Comparison of ENCODE assay signal across 11 cellular contexts in the genomic region with DNA sequence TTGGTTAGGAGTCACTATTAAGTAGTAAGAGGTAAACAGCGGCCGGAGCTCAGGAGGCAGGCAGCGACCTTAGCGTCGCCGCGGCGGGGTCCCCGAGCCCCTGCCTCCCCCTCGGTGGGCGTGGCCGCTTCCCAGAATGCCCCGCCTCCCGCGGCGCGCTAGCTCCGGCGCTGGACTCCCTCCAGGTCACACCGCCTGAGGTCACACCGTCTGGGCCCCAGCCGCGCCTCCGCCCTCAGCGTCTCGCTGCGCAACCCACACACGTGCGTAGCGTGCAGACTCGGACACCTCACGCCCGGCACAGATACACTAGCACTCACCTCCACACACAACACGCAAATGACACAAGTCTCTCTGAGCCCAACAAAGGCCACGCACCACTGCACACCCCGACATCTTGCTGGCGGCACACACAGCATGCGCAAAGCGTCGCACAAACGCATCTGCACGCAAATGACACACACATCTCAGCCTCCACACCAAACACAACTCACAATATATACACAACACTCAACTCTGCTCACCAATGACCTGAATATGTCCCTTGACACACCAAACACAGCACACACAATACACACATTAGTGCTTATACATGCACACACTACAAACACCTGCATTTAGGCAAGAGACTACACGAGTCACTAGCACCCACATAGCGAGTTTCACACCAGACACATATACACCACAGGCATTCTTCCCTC. TPM values are rescaled to one million over a fixed set of nuclear protein-coding genes. Genes with fewer than 3 reads are reported as not detected.
A peak's percentile ranks its signal among the peaks of the same experiment; 100 is the strongest.
DNase-seq lines count a peak whose midpoint lies in the region; ATAC-seq lines count a peak whose summit lies in the region.
"Had no signal": no experiment of that assay in that cellular context is flagged by ENCODE, and none has a peak within 500 bp of the region (broad histone marks: within the 10 kb centered on the region; RNA-seq: fewer than 3 reads in every experiment).

No MANE protein-coding gene starts in this region.

- H3K27ac ChIP-seq in muscle layer of colon (ENCODE audit: low read depth, low read length): peak overlapping the region; percentile 1

- peaks cover 16% of the 10 kb centered on the region for H3K4me1 Mint-ChIP-seq in activated CD4-positive, alpha-beta T cell treated with anti-CD3 and anti-CD28 coated beads, Interleukin-2, amount 10 ng/mL, durations not matched to agents 24 days and 14 days
- peaks cover 21% of the 10 kb centered on the region for H3K4me1 Mint-ChIP-seq in activated CD4-positive, alpha-beta T cell treated with anti-CD3 and anti-CD28 coated beads for 36 hours

- no peak overlapping the region for H3K9ac ChIP-seq in muscle layer of colon (ENCODE audit: low read length)

- H3K36me3 Mint-ChIP-seq in activated CD4-positive, alpha-beta T cell treated with anti-CD3 and anti-CD28 coated beads, Interleukin-2, amount 10 ng/mL, durations not matched to agents 24 days and 14 days (ENCODE audit: low read depth): no peaks in the 10 kb centered on the region
- no peaks in the 10 kb centered on the region for H3K36me3 Mint-ChIP-seq in activated CD4-positive, alpha-beta T cell treated with anti-CD3 and anti-CD28 coated beads for 36 hours (ENCODE audit: low read depth)
- H3K36me3 Mint-ChIP-seq: brain had no signal

- no peaks in the 10 kb centered on the region for H3K9me3 Mint-ChIP-seq in activated CD4-positive, alpha-beta T cell treated with anti-CD3 and anti-CD28 coated beads, Interleukin-2, amount 10 ng/mL, durations not matched to agents 24 days and 14 days
- no peaks in the 10 kb centered on the region for H3K9me3 Mint-ChIP-seq in activated CD4-positive, alpha-beta T cell treated with anti-CD3 and anti-CD28 coated beads for 36 hours (ENCODE audit: low read depth)

- ATAC-seq in activated CD4-positive, alpha-beta T cell treated with anti-CD3 and anti-CD28 coated beads for 36 hours: no peak
- ATAC-seq in Right ventricle myocardium superior (ENCODE audit: poor library complexity): peak; percentile 89
- ATAC-seq: SK-N-SH treated with all-trans-retinoic acid at 6 μM for 48 hours had no signal

- intact Hi-C loops in activated CD4-positive, alpha-beta T cell treated with anti-CD3 and anti-CD28 coated beads, Interleukin-2, amount 10 ng/mL, durations not matched to agents 24 days and 14 days (cut with micrococcal nuclease): no loop called here
- intact Hi-C loops in activated CD4-positive, alpha-beta T cell treated with anti-CD3 and anti-CD28 coated beads for 36 hours (cut with DNase I, micrococcal nuclease): no loop called here
- intact Hi-C loops in Right ventricle myocardium superior (cut with DNase I): no loop called here

- H3K27ac Mint-ChIP-seq in activated CD4-positive, alpha-beta T cell treated with anti-CD3 and anti-CD28 coated beads, Interleukin-2, amount 10 ng/mL, durations not matched to agents 24 days and 14 days: no peak overlapping the region
- no peak overlapping the region for H3K27ac Mint-ChIP-seq in activated CD4-positive, alpha-beta T cell treated with anti-CD3 and anti-CD28 coated beads for 36 hours
- H3K27ac Mint-ChIP-seq: brain had no signal

- H3K9me3 ChIP-seq in muscle layer of colon (ENCODE audit: low read length) (no peaks in the 10 kb centered on the region), HAP-1 (no peaks in the 10 kb centered on the region)

- H3K27me3 ChIP-seq in muscle layer of colon (ENCODE audit: control insufficient read depth in 1 of 2, insufficient read depth in 2 of 2, low read length in 2 of 2): no peaks in the 10 kb centered on the region
- no peaks in the 10 kb centered on the region for H3K27me3 ChIP-seq in HAP-1 (ENCODE audit: low read depth)

- H3K4me3 ChIP-seq in muscle layer of colon (ENCODE audit: low read depth in 1 of 2, low read length in 2 of 2) (no peak overlapping the region), HAP-1 (no peak overlapping the region)

- in situ Hi-C loops in HAP-1 (cut with MboI; ENCODE audit: low sequenced_read_pairs): no loop called here

- peak; percentile 64 for DNase-seq in activated CD4-positive, alpha-beta T cell treated with anti-CD3 and anti-CD28 coated beads, Interleukin-2, amount 10 ng/mL, durations not matched to agents 24 days and 14 days
- no peak for DNase-seq in activated CD4-positive, alpha-beta T cell treated with anti-CD3 and anti-CD28 coated beads for 36 hours
- DNase-seq in Right ventricle myocardium superior (peak; percentile 78), ureter (ENCODE audit: low spot score) (peak; percentile 59), NCI-H2081 treated with DMSO at 0.1 percent for 48 hours (lab: John Stamatoyannopoulos, UW) (no peak), HAP-1 (ENCODE audit: low spot score in 2 of 2) (no peak), globus pallidus (ENCODE audit: low spot score) (no peak)
- DNase-seq: NCI-H2081 had no signal

- no peaks in the 10 kb centered on the region for H3K36me3 ChIP-seq in muscle layer of colon (ENCODE audit: insufficient read depth, low read length)
- H3K36me3 ChIP-seq in HAP-1 (replicated peaks): no peaks in the 10 kb centered on the region

- CTCF ChIA-PET in activated CD4-positive, alpha-beta T cell treated with anti-CD3 and anti-CD28 coated beads for 36 hours (lab: Charles Lee): no interaction called here

- peaks cover 35% of the 10 kb centered on the region for H3K4me1 ChIP-seq in muscle layer of colon (ENCODE audit: insufficient read depth, low read length)
- H3K4me1 ChIP-seq in HAP-1: no peaks in the 10 kb centered on the region

- POLR2A ChIA-PET in activated CD4-positive, alpha-beta T cell treated with anti-CD3 and anti-CD28 coated beads for 36 hours (lab: Charles Lee): interaction anchor here (0.6 kb wide), 1 partner anchor 23 kb away, joined by 4 read pairs; no protein-coding TSS in a partner anchor

- no peak overlapping the region for H3K4me3 Mint-ChIP-seq in activated CD4-positive, alpha-beta T cell treated with anti-CD3 and anti-CD28 coated beads, Interleukin-2, amount 10 ng/mL, durations not matched to agents 24 days and 14 days
- H3K4me3 Mint-ChIP-seq in activated CD4-positive, alpha-beta T cell treated with anti-CD3 and anti-CD28 coated beads for 36 hours: no peak overlapping the region
- H3K4me3 Mint-ChIP-seq: brain had no signal

- H3K27me3 Mint-ChIP-seq in activated CD4-positive, alpha-beta T cell treated with anti-CD3 and anti-CD28 coated beads, Interleukin-2, amount 10 ng/mL, durations not matched to agents 24 days and 14 days: peaks cover 35% of the 10 kb centered on the region
- peaks cover 13% of the 10 kb centered on the region for H3K27me3 Mint-ChIP-seq in activated CD4-positive, alpha-beta T cell treated with anti-CD3 and anti-CD28 coated beads for 36 hours

RNA-seq across cellular contexts. Expression of a gene that starts 17.6 kb away (rescaled TPM):
- 77.8 and 82.7 TPM in 2 replicates for total RNA-seq in activated CD4-positive, alpha-beta T cell treated with anti-CD3 and anti-CD28 coated beads, Interleukin-2, amount 10 ng/mL, durations not matched to agents 24 days and 14 days
- total RNA-seq in activated CD4-positive, alpha-beta T cell treated with anti-CD3 and anti-CD28 coated beads for 36 hours: 10 to 100 TPM; 31.3 to 35.9 TPM
- total RNA-seq in Right ventricle myocardium superior (54.5 TPM), ureter (82.8 TPM)

RNA-seq across cellular contexts. Expression of a gene that starts 36.7 kb away (rescaled TPM):
- 0.07 TPM in 1 of 2 replicates, not detected in the other for total RNA-seq in activated CD4-positive, alpha-beta T cell treated with anti-CD3 and anti-CD28 coated beads, Interleukin-2, amount 10 ng/mL, durations not matched to agents 24 days and 14 days
- total RNA-seq in activated CD4-positive, alpha-beta T cell treated with anti-CD3 and anti-CD28 coated beads for 36 hours: under 1 TPM in 1 of 2 experiments, not detected in 1; 0.05 TPM
- total RNA-seq in Right ventricle myocardium superior (not detected), ureter (1.0 TPM)

Comparison
In these comparisons a context has a peak if more than half of its experiments do, and no peak if none do; other contexts are left out.
1. DNase-seq: peak in activated CD4-positive, alpha-beta T cell treated with anti-CD3 and anti-CD28 coated beads, Interleukin-2, amount 10 ng/mL, durations not matched to agents 24 days and 14 days (single experiment), Right ventricle myocardium superior (single experiment) and ureter (single experiment); none in activated CD4-positive, alpha-beta T cell treated with anti-CD3 and anti-CD28 coated beads for 36 hours (single experiment), NCI-H2081 treated with DMSO at 0.1 percent for 48 hours (single experiment), HAP-1 (0 of 2) and globus pallidus (single experiment).